Comparison of ENCODE assay signal across 2 cellular contexts in genomic region chr20:62320581-62321354, GRCh38.
TF ChIP-seq lines count a peak whose summit lies in the region.

No MANE protein-coding gene starts in this region.

TF ChIP-seq in IMR-90, 13 proteins besides CTCF, POLR2A, EP300 and RAD21:
- TF ChIP-seq CEBPB (IDR thresholded peaks at IDR 0.05; ENCODE audit: low read depth, low read length), result no peak
- no peak for TF ChIP-seq ELK1 (IDR thresholded peaks at IDR 0.05; ENCODE audit: borderline replicate concordance, low read depth, low read length)
- no peak for TF ChIP-seq SMC3 (IDR thresholded peaks at IDR 0.05; ENCODE audit: low read depth, low read length)
- TF ChIP-seq MAFK (IDR thresholded peaks at IDR 0.05; ENCODE audit: low read depth, low read length), result no peak
- TF ChIP-seq RFX5 (IDR thresholded peaks at IDR 0.05; ENCODE audit: low read depth, low read length), result no peak
- no peak for TF ChIP-seq BHLHE40 (IDR thresholded peaks at IDR 0.05; ENCODE audit: low read depth, low read length)
- TF ChIP-seq MAZ (IDR thresholded peaks at IDR 0.05; ENCODE audit: borderline replicate concordance, low read depth, low read length), result no peak
- TF ChIP-seq FOS (IDR thresholded peaks at IDR 0.05; ENCODE audit: low read depth, low read length), result no peak
- no peak for TF ChIP-seq CHD1 (IDR thresholded peaks at IDR 0.05; ENCODE audit: low read depth, low read length)
- no peak for TF ChIP-seq NFE2L2 (IDR thresholded peaks at IDR 0.05; ENCODE audit: low read depth, low read length)
- no peak for TF ChIP-seq MXI1 (IDR thresholded peaks at IDR 0.05; ENCODE audit: borderline replicate concordance, low read depth, low read length)
- no peak for TF ChIP-seq RCOR1 (IDR thresholded peaks at IDR 0.05; ENCODE audit: insufficient replicate concordance, low read length)
- TF ChIP-seq USF2 (IDR thresholded peaks at IDR 0.05; ENCODE audit: low read depth, low read length), result no peak

TF ChIP-seq in liver, 16 proteins besides CTCF, POLR2A, EP300 and RAD21:
- TF ChIP-seq TAF1 (conservative IDR thresholded peaks at IDR 0.05) (no peak), SP1 (IDR thresholded peaks at IDR 0.05) (peak; percentile 67), GABPA (IDR thresholded peaks at IDR 0.05 in 1 of 2, conservative IDR thresholded peaks at IDR 0.05 in 1 of 2) (no peak), FOXA1 (IDR thresholded peaks at IDR 0.05) (no peak), FOXA2 (IDR thresholded peaks at IDR 0.05) (no peak), NR2F2 (IDR thresholded peaks at IDR 0.05) (peak; percentile 91), YY1 (IDR thresholded peaks at IDR 0.05) (no peak), HNF4A (conservative IDR thresholded peaks at IDR 0.05) (peak; percentile 48 to 69), EGR1 (IDR thresholded peaks at IDR 0.05; ENCODE audit: low read depth in 2 of 2) (no peak), RXRA (IDR thresholded peaks at IDR 0.05) (peak; percentile 92 to 99), HNF4G (IDR thresholded peaks at IDR 0.05) (peak; percentile 25), ZBTB33 (IDR thresholded peaks at IDR 0.05) (no peak), ATF3 (IDR thresholded peaks at IDR 0.05) (no peak), JUND (IDR thresholded peaks at IDR 0.05) (no peak)
- TF ChIP-seq, protein P1, sequence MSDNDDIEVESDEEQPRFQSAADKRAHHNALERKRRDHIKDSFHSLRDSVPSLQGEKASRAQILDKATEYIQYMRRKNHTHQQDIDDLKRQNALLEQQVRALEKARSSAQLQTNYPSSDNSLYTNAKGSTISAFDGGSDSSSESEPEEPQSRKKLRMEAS (IDR thresholded peaks at IDR 0.05), result no peak
- TF ChIP-seq, protein P2, sequence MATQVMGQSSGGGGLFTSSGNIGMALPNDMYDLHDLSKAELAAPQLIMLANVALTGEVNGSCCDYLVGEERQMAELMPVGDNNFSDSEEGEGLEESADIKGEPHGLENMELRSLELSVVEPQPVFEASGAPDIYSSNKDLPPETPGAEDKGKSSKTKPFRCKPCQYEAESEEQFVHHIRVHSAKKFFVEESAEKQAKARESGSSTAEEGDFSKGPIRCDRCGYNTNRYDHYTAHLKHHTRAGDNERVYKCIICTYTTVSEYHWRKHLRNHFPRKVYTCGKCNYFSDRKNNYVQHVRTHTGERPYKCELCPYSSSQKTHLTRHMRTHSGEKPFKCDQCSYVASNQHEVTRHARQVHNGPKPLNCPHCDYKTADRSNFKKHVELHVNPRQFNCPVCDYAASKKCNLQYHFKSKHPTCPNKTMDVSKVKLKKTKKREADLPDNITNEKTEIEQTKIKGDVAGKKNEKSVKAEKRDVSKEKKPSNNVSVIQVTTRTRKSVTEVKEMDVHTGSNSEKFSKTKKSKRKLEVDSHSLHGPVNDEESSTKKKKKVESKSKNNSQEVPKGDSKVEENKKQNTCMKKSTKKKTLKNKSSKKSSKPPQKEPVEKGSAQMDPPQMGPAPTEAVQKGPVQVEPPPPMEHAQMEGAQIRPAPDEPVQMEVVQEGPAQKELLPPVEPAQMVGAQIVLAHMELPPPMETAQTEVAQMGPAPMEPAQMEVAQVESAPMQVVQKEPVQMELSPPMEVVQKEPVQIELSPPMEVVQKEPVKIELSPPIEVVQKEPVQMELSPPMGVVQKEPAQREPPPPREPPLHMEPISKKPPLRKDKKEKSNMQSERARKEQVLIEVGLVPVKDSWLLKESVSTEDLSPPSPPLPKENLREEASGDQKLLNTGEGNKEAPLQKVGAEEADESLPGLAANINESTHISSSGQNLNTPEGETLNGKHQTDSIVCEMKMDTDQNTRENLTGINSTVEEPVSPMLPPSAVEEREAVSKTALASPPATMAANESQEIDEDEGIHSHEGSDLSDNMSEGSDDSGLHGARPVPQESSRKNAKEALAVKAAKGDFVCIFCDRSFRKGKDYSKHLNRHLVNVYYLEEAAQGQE (IDR thresholded peaks at IDR 0.05), result no peak
